In genomic region chr15:80323285-80323684, GRCh38 we compare ENCODE assay signal across 18 cellular contexts.
DNase-seq lines count a peak whose midpoint lies in the region; ATAC-seq and TF ChIP-seq lines count a peak whose summit lies in the region.
"Had no signal": no experiment of that assay in that cellular context is flagged by ENCODE, and none has a peak within 500 bp of the region (broad histone marks: within the 10 kb centered on the region; RNA-seq: fewer than 3 reads in every experiment).

No MANE protein-coding gene starts in this region.

- H3K27me3 Mint-ChIP-seq in CD14-positive monocyte (ENCODE audit: low read depth in 3 of 3), result peaks cover 1 to 10% (median 8%) of the 10 kb centered on the region in 3 donors

- H3K9me3 Mint-ChIP-seq in CD14-positive monocyte, result peaks cover 0 to 15% (median 6%) of the 10 kb centered on the region in 7 donors
- H3K9me3 Mint-ChIP-seq: activated T-helper 2 cell treated with anti-CD3 and anti-CD28 coated beads, Interferon-gamma antibody, Interleukin-2, Interleukin-4, amounts not matched to agents 10 μg/mL and 5 μg/mL and 100 μg/mL, durations not matched to agents 14 hours and 24 hours and 36 hours had no signal

- H3K4me3 Mint-ChIP-seq in CD14-positive monocyte, result no peak overlapping the region
- H3K4me3 Mint-ChIP-seq: activated CD8-positive, alpha-beta memory T cell treated with anti-CD3 and anti-CD28 coated beads, Interleukin-2, amount 10 ng/mL, durations not matched to agents 7 days and 5 days; CD4-positive, alpha-beta memory T cell; stimulated activated memory B cell treated with anti-CD40 and anti-IgM and Interleukin-4, amounts not matched to agents 10 μg/mL and 1 μg/mL and 100 μg/mL, for 72 hours had no signal

- no peaks in the 10 kb centered on the region for H3K27me3 ChIP-seq in Panc1 (ENCODE audit: control insufficient read depth, insufficient read depth, low read length)
- no peaks in the 10 kb centered on the region for H3K27me3 ChIP-seq in smooth muscle cell (ENCODE audit: low read depth)
- H3K27me3 ChIP-seq: MG63, SJCRH30, thyroid gland had no signal

- no TSS peak for BruUV-seq in Panc1 (replicated peaks; lab: Mats Ljungman, UMichigan)

- H3K9me3 ChIP-seq in Panc1 (ENCODE audit: control insufficient read depth, insufficient read depth, low read depth, low read length) (no peaks in the 10 kb centered on the region), smooth muscle cell (replicated peaks; ENCODE audit: low read depth) (no peaks in the 10 kb centered on the region)
- H3K9me3 ChIP-seq: thyroid gland had no signal

- POLR2A ChIA-PET in Panc1 (lab: Charles Lee), result no interaction called here

- no peaks in the 10 kb centered on the region for H4K20me1 ChIP-seq in smooth muscle cell (ENCODE audit: low read depth)

- DNase-seq in NCI-H82 (lab: John Stamatoyannopoulos, UW) (peak; percentile 22), NCI-H82 treated with DMSO at 0.1 percent for 48 hours (lab: John Stamatoyannopoulos, UW; ENCODE audit: unreplicated experiment) (no peak), Panc1 (ENCODE audit: low read depth, low spot score) (no peak), fibroblast of mammary gland (ENCODE audit: low read depth) (no peak), smooth muscle cell (lab: John Stamatoyannopoulos, UW; ENCODE audit: unreplicated experiment) (no peak), CD14-positive monocyte (ENCODE audit: low spot score) (no peak), NCI-H446 (lab: John Stamatoyannopoulos, UW) (no peak)
- no peak for DNase-seq in activated CD8-positive, alpha-beta memory T cell treated with anti-CD3 and anti-CD28 coated beads for 24 hours
- DNase-seq: activated CD4-positive, CD25-positive, alpha-beta regulatory T cell treated with anti-CD3 and anti-CD28 coated beads, Interleukin-2, amount 50 U/mL, for 72 hours; activated CD8-positive, alpha-beta memory T cell treated with anti-CD3 and anti-CD28 coated beads, Interleukin-2, amount 10 ng/mL, durations not matched to agents 7 days and 5 days; CD4-positive, alpha-beta memory T cell; MG63; NCI-H187 treated with DMSO at 0.1 percent for 48 hours; NCI-H524; thyroid gland had no signal

- no peaks in the 10 kb centered on the region for H3F3A ChIP-seq in smooth muscle cell (ENCODE audit: low read depth)

- H3K4me2 ChIP-seq in smooth muscle cell, result no peak overlapping the region

- peaks cover 18% of the 10 kb centered on the region for H3K4me1 Mint-ChIP-seq in CD14-positive monocyte
- H3K4me1 Mint-ChIP-seq: activated CD8-positive, alpha-beta memory T cell treated with anti-CD3 and anti-CD28 coated beads, Interleukin-2, amount 10 ng/mL, durations not matched to agents 7 days and 5 days; CD4-positive, alpha-beta memory T cell; stimulated activated memory B cell treated with anti-CD40 and anti-IgM and Interleukin-4, amounts not matched to agents 10 μg/mL and 1 μg/mL and 100 μg/mL, for 72 hours had no signal

- 96% methylated on average over 1 of the region's 1 CpG for WGBS in smooth muscle cell (ENCODE audit: low lambda C conversion rate)

- TF ChIP-seq CTCF in Panc1 (IDR thresholded peaks at IDR 0.05), result peak; percentile 33; the same call in 1 of the 2 replicates
- peak; percentile 40 for TF ChIP-seq CTCF in fibroblast of mammary gland (conservative IDR thresholded peaks at IDR 0.05; ENCODE audit: control insufficient read depth, insufficient read depth, low read depth, low read length)
- TF ChIP-seq CTCF in smooth muscle cell (IDR thresholded peaks at IDR 0.05; ENCODE audit: borderline replicate concordance, insufficient read depth, poor library complexity, severe bottlenecking), result peak; percentile 37
- no peak for TF ChIP-seq CTCF in CD14-positive monocyte (IDR thresholded peaks at IDR 0.05)

- H3K9ac ChIP-seq in smooth muscle cell (ENCODE audit: low read depth), result no peak overlapping the region

- H3K4me3 ChIP-seq in Panc1 (ENCODE audit: low read depth in 2 of 2, low read length in 2 of 2) (no peak overlapping the region), fibroblast of mammary gland (ENCODE audit: control insufficient read depth, low read depth, low read length) (no peak overlapping the region), smooth muscle cell (no peak overlapping the region)
- H3K4me3 ChIP-seq: MG63, SJCRH30, thyroid gland had no signal

- intact Hi-C loops in Panc1 (cut with micrococcal nuclease; ENCODE audit: unreplicated experiment) (no loop called here), CD14-positive monocyte (cut with micrococcal nuclease) (no loop called here)

- ATAC-seq in Panc1, result no peak
- ATAC-seq: activated CD8-positive, alpha-beta memory T cell treated with anti-CD3 and anti-CD28 coated beads, Interleukin-2, amount 10 ng/mL, durations not matched to agents 7 days and 5 days; stimulated activated memory B cell treated with anti-CD40 and anti-IgM and Interleukin-4, amounts not matched to agents 10 μg/mL and 1 μg/mL and 100 μg/mL, for 72 hours had no signal

- no peaks in the 10 kb centered on the region for H3K36me3 ChIP-seq in Panc1 (ENCODE audit: control insufficient read depth, insufficient read depth, low read length)
- no peaks in the 10 kb centered on the region for H3K36me3 ChIP-seq in smooth muscle cell (ENCODE audit: low read depth)
- H3K36me3 ChIP-seq: MG63, thyroid gland had no signal

- H3K36me3 Mint-ChIP-seq in CD14-positive monocyte, result no peaks in the 10 kb centered on the region
- H3K36me3 Mint-ChIP-seq: activated CD8-positive, alpha-beta memory T cell treated with anti-CD3 and anti-CD28 coated beads, Interleukin-2, amount 10 ng/mL, durations not matched to agents 7 days and 5 days; CD4-positive, alpha-beta memory T cell; stimulated activated memory B cell treated with anti-CD40 and anti-IgM and Interleukin-4, amounts not matched to agents 10 μg/mL and 1 μg/mL and 100 μg/mL, for 72 hours had no signal

- no peaks in the 10 kb centered on the region for H3K4me1 ChIP-seq in Panc1 (ENCODE audit: control insufficient read depth, insufficient read depth, low read length)
- no peaks in the 10 kb centered on the region for H3K4me1 ChIP-seq in smooth muscle cell (ENCODE audit: low read depth)
- H3K4me1 ChIP-seq: SJCRH30, thyroid gland had no signal

- H3K27ac ChIP-seq in Panc1 (ENCODE audit: low read length) (no peak overlapping the region), smooth muscle cell (ENCODE audit: low read depth) (no peak overlapping the region)
- H3K27ac ChIP-seq: SJCRH30, thyroid gland had no signal

- CTCF ChIA-PET in Panc1 (lab: Charles Lee), result interaction anchor here (1.1 kb wide), 1 partner anchor 8 kb away, joined by 3 read pairs; no protein-coding TSS in a partner anchor

- H3K79me2 ChIP-seq in smooth muscle cell (ENCODE audit: low read depth), result no peaks in the 10 kb centered on the region

- H2AFZ ChIP-seq in smooth muscle cell (ENCODE audit: low read depth), result no peak overlapping the region

- no peak overlapping the region for H3K27ac Mint-ChIP-seq in CD14-positive monocyte
- H3K27ac Mint-ChIP-seq: activated CD8-positive, alpha-beta memory T cell treated with anti-CD3 and anti-CD28 coated beads, Interleukin-2, amount 10 ng/mL, durations not matched to agents 7 days and 5 days; activated T-helper 2 cell treated with anti-CD3 and anti-CD28 coated beads, Interferon-gamma antibody, Interleukin-2, Interleukin-4, amounts not matched to agents 10 μg/mL and 5 μg/mL and 100 μg/mL, durations not matched to agents 14 hours and 24 hours and 36 hours; CD4-positive, alpha-beta memory T cell; stimulated activated memory B cell treated with anti-CD40 and anti-IgM and Interleukin-4, amounts not matched to agents 10 μg/mL and 1 μg/mL and 100 μg/mL, for 72 hours had no signal

- in situ Hi-C loops in Panc1 (cut with HindIII; ENCODE audit: low pct_unique_long_range_greater_than_20kb, low sequenced_read_pairs), result no loop called here
